10 cellular contexts compared by ENCODE assay signal in the genomic region with DNA sequence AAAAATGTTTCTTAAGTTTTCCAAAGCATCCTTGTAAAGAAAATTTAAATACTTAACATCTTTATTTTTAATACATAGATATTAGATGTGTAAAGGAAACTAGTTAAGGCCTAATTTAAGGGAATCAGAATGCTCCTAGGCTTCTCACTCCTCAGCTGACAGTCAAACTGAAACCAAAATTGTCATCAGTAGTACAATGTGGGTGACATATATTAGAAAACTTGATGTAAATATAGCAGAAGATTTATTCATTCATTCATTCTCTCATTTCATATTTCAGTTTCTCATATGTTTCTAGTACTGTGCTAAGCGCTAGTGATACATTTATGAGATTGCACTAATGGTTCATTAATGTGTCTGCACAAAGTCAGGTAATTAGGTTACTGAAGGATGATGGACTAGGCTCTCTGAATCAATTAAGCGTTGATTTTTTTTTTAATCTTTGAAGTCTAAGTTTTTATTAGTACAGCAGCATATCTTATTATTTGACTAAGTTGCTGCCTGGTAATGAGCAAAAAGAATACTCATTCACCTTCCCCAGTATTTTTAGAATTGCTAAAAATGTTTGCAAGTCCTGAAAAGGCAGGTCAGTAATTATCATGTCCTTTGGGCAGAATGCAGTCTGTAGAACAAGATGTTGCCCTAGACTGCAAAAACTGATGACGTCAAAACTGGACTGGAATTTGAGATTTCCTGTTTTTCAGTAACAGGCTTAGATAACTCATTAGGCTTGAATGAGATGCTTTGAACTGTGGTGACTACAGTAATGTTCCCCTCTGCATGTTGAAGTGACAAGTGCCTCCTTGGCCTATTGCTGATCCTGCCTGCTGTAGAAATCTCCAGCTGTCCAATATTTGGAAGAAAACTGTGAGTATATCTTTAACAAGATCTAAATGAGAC.
DNase-seq lines count a peak whose midpoint lies in the region; ATAC-seq and TF ChIP-seq lines count a peak whose summit lies in the region.
"Had no signal": no experiment of that assay in that cellular context is flagged by ENCODE, and none has a peak within 500 bp of the region (broad histone marks: within the 10 kb centered on the region; RNA-seq: fewer than 3 reads in every experiment).

No MANE protein-coding gene starts in this region.

- TF ChIP-seq CTCF in fibroblast of villous mesenchyme (IDR thresholded peaks at IDR 0.05; ENCODE audit: insufficient read depth, low read depth, low read length), result no peak

- peak; percentile 36 for DNase-seq in DMS53 (lab: John Stamatoyannopoulos, UW)
- DNase-seq in NCI-H1105 (lab: John Stamatoyannopoulos, UW), result peak; percentile 3
- peak; percentile 71 for DNase-seq in fibroblast of villous mesenchyme (ENCODE audit: low read depth)
- no peak for DNase-seq in activated naive CD4-positive, alpha-beta T cell treated with anti-CD3 and anti-CD28 coated beads, Interleukin-2, amount 10 ng/mL, durations not matched to agents 7 days and 5 days
- no peak for DNase-seq in NCI-H1417 treated with DMSO at 0.1 percent for 48 hours (lab: John Stamatoyannopoulos, UW)
- no peak for DNase-seq in D341Med (ENCODE audit: low spot score)
- DNase-seq in erythroblast (lab: John Stamatoyannopoulos, UW), result no peak
- DNase-seq: nephron progenitor cell had no signal

- H3K4me3 Mint-ChIP-seq in activated naive CD4-positive, alpha-beta T cell treated with anti-CD3 and anti-CD28 coated beads, Interleukin-2, amount 10 ng/mL, durations not matched to agents 7 days and 5 days, result no peak overlapping the region
- H3K4me3 Mint-ChIP-seq: nephron progenitor cell had no signal

- CTCF ChIA-PET in activated naive CD4-positive, alpha-beta T cell treated with anti-CD3 and anti-CD28 coated beads, Interleukin-2, amount 10 ng/mL, durations not matched to agents 7 days and 5 days (lab: Charles Lee), result no interaction called here

- ATAC-seq in GM21528 (IDR thresholded peaks at IDR 0.05; ENCODE audit: low FRiP score, unreplicated experiment), result peak; percentile 41

- H3K4me3 ChIP-seq in fibroblast of villous mesenchyme (ENCODE audit: low read depth, low read length), result no peak overlapping the region
- H3K4me3 ChIP-seq: BLaER1 treated with 17β-estradiol and CSF1 and Interleukin-3, amounts not matched to agents 10 nM and 100 nM had no signal

- H3K4me1 Mint-ChIP-seq in activated naive CD4-positive, alpha-beta T cell treated with anti-CD3 and anti-CD28 coated beads, Interleukin-2, amount 10 ng/mL, durations not matched to agents 7 days and 5 days, result no peaks in the 10 kb centered on the region
- H3K4me1 Mint-ChIP-seq: nephron progenitor cell had no signal

- no peak overlapping the region for H3K27ac Mint-ChIP-seq in activated naive CD4-positive, alpha-beta T cell treated with anti-CD3 and anti-CD28 coated beads, Interleukin-2, amount 10 ng/mL, durations not matched to agents 7 days and 5 days
- H3K27ac Mint-ChIP-seq: nephron progenitor cell had no signal

- no peaks in the 10 kb centered on the region for H3K9me3 Mint-ChIP-seq in activated naive CD4-positive, alpha-beta T cell treated with anti-CD3 and anti-CD28 coated beads, Interleukin-2, amount 10 ng/mL, durations not matched to agents 7 days and 5 days
- H3K9me3 Mint-ChIP-seq: nephron progenitor cell had no signal

- H3K27me3 Mint-ChIP-seq in activated naive CD4-positive, alpha-beta T cell treated with anti-CD3 and anti-CD28 coated beads, Interleukin-2, amount 10 ng/mL, durations not matched to agents 7 days and 5 days, result no peaks in the 10 kb centered on the region

- TF ChIP-seq POLR2A in erythroblast (IDR thresholded peaks at IDR 0.05; ENCODE audit: low read length), result no peak

- no peaks in the 10 kb centered on the region for H3K36me3 Mint-ChIP-seq in activated naive CD4-positive, alpha-beta T cell treated with anti-CD3 and anti-CD28 coated beads, Interleukin-2, amount 10 ng/mL, durations not matched to agents 7 days and 5 days

Comparison
In these comparisons a context has a peak if more than half of its experiments do, and no peak if none do; other contexts are left out.
1. DNase-seq: peak in DMS53 (single experiment), NCI-H1105 (single experiment) and fibroblast of villous mesenchyme (single experiment); none in activated naive CD4-positive, alpha-beta T cell treated with anti-CD3 and anti-CD28 coated beads, Interleukin-2, amount 10 ng/mL, durations not matched to agents 7 days and 5 days (single experiment), NCI-H1417 treated with DMSO at 0.1 percent for 48 hours (single experiment), D341Med (single experiment) and erythroblast (0 of 2).